9 cellular contexts compared by ENCODE assay signal in the genomic region with DNA sequence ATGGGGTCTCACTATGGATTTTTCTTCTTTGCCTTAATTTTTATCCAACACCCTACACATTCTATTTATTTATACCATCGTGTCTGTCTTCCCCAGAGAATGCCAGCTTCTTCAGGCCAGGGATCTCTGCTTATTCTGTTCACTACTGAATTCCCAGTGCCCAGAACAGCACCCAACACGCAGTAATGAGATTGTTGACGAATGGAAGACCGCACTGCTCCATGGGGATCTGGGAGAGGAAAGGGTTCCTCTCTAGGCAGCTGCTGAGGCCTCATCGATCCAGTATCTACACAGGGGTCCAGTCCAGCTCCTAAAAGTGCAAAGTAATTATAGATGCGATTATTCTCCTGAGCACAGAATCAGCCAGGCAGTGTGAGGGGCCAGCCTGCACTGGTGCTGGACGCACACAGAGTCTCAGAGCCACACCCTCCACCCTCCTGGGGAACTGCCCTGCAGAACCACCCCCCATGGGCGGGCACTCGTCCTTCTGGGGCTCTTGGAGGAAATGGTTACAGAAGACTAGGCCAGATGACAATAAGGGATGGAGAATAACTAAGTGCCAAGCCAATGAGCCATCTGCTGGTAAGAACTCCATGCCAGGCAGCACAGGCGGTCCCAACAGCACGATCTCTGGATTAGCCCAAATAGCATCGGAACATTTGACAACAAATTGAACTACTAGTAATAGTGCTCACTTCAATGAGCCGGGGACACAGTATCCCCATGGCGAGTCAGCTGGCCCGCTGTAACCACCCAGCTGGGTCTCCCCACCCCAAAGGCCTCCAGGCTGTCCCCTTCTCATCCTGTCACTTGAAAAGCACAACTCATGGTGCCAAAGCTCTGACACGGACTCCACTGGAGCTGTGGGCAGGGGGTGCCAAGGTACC. TPM values are rescaled to one million over a fixed set of nuclear protein-coding genes. Genes with fewer than 3 reads are reported as not detected.
DNase-seq lines count a peak whose midpoint lies in the region; ATAC-seq, FAIRE-seq and TF ChIP-seq lines count a peak whose summit lies in the region.
"Had no signal": no experiment of that assay in that cellular context is flagged by ENCODE, and none has a peak within 500 bp of the region (broad histone marks: within the 10 kb centered on the region; RNA-seq: fewer than 3 reads in every experiment).

No MANE protein-coding gene starts in this region.

- FAIRE-seq in D721Med (lab: Jason Lieb, UNC) = no peak

- ATAC-seq in sciatic nerve = peak; percentile 17

- DNase-seq in NCI-H748 (lab: John Stamatoyannopoulos, UW; ENCODE audit: unreplicated experiment) (peak; percentile 13), NCI-H748 treated with DMSO at 0.1 percent for 48 hours (lab: John Stamatoyannopoulos, UW) (no peak), NOMO-1 treated with dmso at 0.1 percent for 144 hours (lab: John Stamatoyannopoulos, UW; ENCODE audit: unreplicated experiment) (peak; percentile 31), fibroblast of gingiva (ENCODE audit: low read depth) (peak; percentile 58), sciatic nerve (ENCODE audit: low spot score) (no peak), NCI-H187 treated with DMSO at 0.1 percent for 48 hours (lab: John Stamatoyannopoulos, UW) (no peak), foreskin melanocyte (no peak), D721Med (ENCODE audit: insufficient read length, low spot score) (no peak)
- DNase-seq: effector memory CD4-positive, alpha-beta T cell had no signal

- intact Hi-C loops in sciatic nerve (cut with DNase I) = loop anchor here (10.0 kb wide), 1 partner anchor 93 kb away; no protein-coding TSS in a partner anchor

- TF ChIP-seq CTCF in D721Med (IDR thresholded peaks at IDR 0.05; ENCODE audit: insufficient read depth, missing control alignments) = no peak

RNA-seq across cellular contexts. Expression of gene PDE9A, which starts 1.7 kb away (rescaled TPM):
- total RNA-seq in sciatic nerve = 32.6 TPM

Comparison
In these comparisons a context has a peak if more than half of its experiments do, and no peak if none do; other contexts are left out.
1. DNase-seq: peak in NCI-H748 (single experiment), NOMO-1 treated with dmso at 0.1 percent for 144 hours (single experiment) and fibroblast of gingiva (single experiment); none in NCI-H748 treated with DMSO at 0.1 percent for 48 hours (single experiment), sciatic nerve (single experiment), NCI-H187 treated with DMSO at 0.1 percent for 48 hours (single experiment), foreskin melanocyte (single experiment) and D721Med (single experiment).